In genomic region chr13:74132768-74133656, GRCh38 we compare ENCODE assay signal across 9 cellular contexts. TPM values are rescaled to one million over a fixed set of nuclear protein-coding genes. Genes with fewer than 3 reads are reported as not detected.
A peak's percentile ranks its signal among the peaks of the same experiment; 100 is the strongest.
DNase-seq lines count a peak whose midpoint lies in the region; FAIRE-seq and TF ChIP-seq lines count a peak whose summit lies in the region.
"Had no signal": no experiment of that assay in that cellular context is flagged by ENCODE, and none has a peak within 500 bp of the region (broad histone marks: within the 10 kb centered on the region; RNA-seq: fewer than 3 reads in every experiment).

No MANE protein-coding gene starts in this region.

- no peak for TF ChIP-seq POLR2A in H1 (IDR thresholded peaks at IDR 0.05; ENCODE audit: control extremely low read depth in 1 of 2, low read depth in 2 of 2, low read length in 2 of 2)

- no peak overlapping the region for H2BK120ac ChIP-seq in H1 (replicated peaks; ENCODE audit: low read depth, low read length)

- FAIRE-seq in H1 (lab: Jason Lieb, UNC), result peak; percentile 28
- FAIRE-seq in RCC 7860 (lab: Jason Lieb, UNC), result no peak

- H3K56ac ChIP-seq in H1 (replicated peaks; ENCODE audit: insufficient read length, low read depth, low read length), result no peak overlapping the region

- H2BK5ac ChIP-seq in H1 (ENCODE audit: low read depth, low read length), result no peak overlapping the region

- no peaks in the 10 kb centered on the region for H3K36me3 ChIP-seq in H1 (ENCODE audit: control insufficient read depth in 2 of 4, insufficient read depth in 4 of 4, low read length in 3 of 4)
- H3K36me3 ChIP-seq in mucosa of rectum (ENCODE audit: control insufficient read depth in 2 of 2, insufficient read depth in 2 of 2, low read length in 2 of 2), result no peaks in the 10 kb centered on the region

- DNase-seq in CD1c-positive myeloid dendritic cell (ENCODE audit: extremely low spot score) (peak; percentile 17), LHCN-M2 (ENCODE audit: low read depth) (peak; percentile 41), H1 (ENCODE audit: low read depth in 1 of 2, low spot score in 2 of 2) (peak in 1 of 2 experiments; percentile 55), substantia nigra (lab: John Stamatoyannopoulos, UW) (peak in 33 of 49 donors; percentile 4 to 52 (median 21)), SKM-1 treated with dmso at 0.1 percent for 144 hours (lab: John Stamatoyannopoulos, UW; ENCODE audit: unreplicated experiment) (no peak), RCC 7860 (ENCODE audit: low spot score) (no peak)
- peak; percentile 80 for DNase-seq in activated CD8-positive, alpha-beta memory T cell treated with anti-CD3 and anti-CD28 coated beads for 24 hours

- peak overlapping the region; percentile 84 to 91 for H3K4me2 ChIP-seq in H1 (ENCODE audit: insufficient read depth in 1 of 2, low read depth in 2 of 2, low read length in 2 of 2)

- H4K20me1 ChIP-seq in H1 (replicated peaks in 1 of 2; ENCODE audit: control insufficient read depth in 1 of 2, insufficient read depth in 2 of 2, low read length in 2 of 2), result no peaks in the 10 kb centered on the region

- H3K4me1 ChIP-seq in H1 (replicated peaks in 1 of 4; ENCODE audit: control insufficient read depth in 3 of 4, insufficient read depth in 4 of 4, low read length in 3 of 4) (peaks cover 2 to 5% (median 3%) of the 10 kb centered on the region in 4 experiments; a peak in 5 of 7 replicates), mucosa of rectum (ENCODE audit: control insufficient read depth in 2 of 2, insufficient read depth in 2 of 2, low read length in 2 of 2) (peaks cover 13 to 21% of the 10 kb centered on the region in 2 donors)

- TF ChIP-seq CTCF in H1 (IDR thresholded peaks at IDR 0.05; ENCODE audit: control extremely low read depth in 1 of 3, insufficient read depth in 1 of 3, low read depth in 1 of 3, low read length in 3 of 3), result no peak

- no peak overlapping the region for H2BK12ac ChIP-seq in H1 (ENCODE audit: low read depth, low read length)

- peaks cover 22% of the 10 kb centered on the region for H3K23me2 ChIP-seq in H1 (ENCODE audit: low read depth, low read length)

- no peak overlapping the region for H3K23ac ChIP-seq in H1 (ENCODE audit: insufficient read length)

- no peak overlapping the region for H3K14ac ChIP-seq in H1 (ENCODE audit: insufficient read length)

- H3K4me3 ChIP-seq in H1 (ENCODE audit: extremely low read depth in 1 of 4, insufficient read depth in 2 of 4, low read depth in 3 of 4, low read length in 4 of 4) (peak overlapping the region; percentile 86 to 100 (median 88)), mucosa of rectum (ENCODE audit: low read length in 2 of 2) (peak overlapping the region; percentile 72 to 87)

- POLR2A ChIA-PET in H1 (lab: Charles Lee; ENCODE audit: partially characterized antibody), result no interaction called here

- H3K27me3 ChIP-seq in H1 (replicated peaks in 1 of 4; ENCODE audit: control insufficient read depth in 3 of 4, extremely low read depth in 1 of 4, insufficient read depth in 3 of 4, low read length in 3 of 4) (no peaks in the 10 kb centered on the region; a peak in 1 of 7 replicates), mucosa of rectum (ENCODE audit: control insufficient read depth in 2 of 2, insufficient read depth in 2 of 2, low read length in 2 of 2) (no peaks in the 10 kb centered on the region)

- no peaks in the 10 kb centered on the region for H3K9me3 ChIP-seq in H1 (ENCODE audit: insufficient read depth in 2 of 2, low read depth in 1 of 2, low read length in 1 of 2)
- no peaks in the 10 kb centered on the region for H3K9me3 ChIP-seq in mucosa of rectum (ENCODE audit: control insufficient read depth in 2 of 2, low read length in 2 of 2)

- no peak for TF ChIP-seq EP300 in H1 (IDR thresholded peaks at IDR 0.05; ENCODE audit: borderline replicate concordance in 1 of 2, low read depth in 2 of 2, low read length in 2 of 2)

- peak overlapping the region in 1 of 4 experiments; percentile 39; a peak in 3 of 7 replicates for H3K9ac ChIP-seq in H1 (replicated peaks in 1 of 4; ENCODE audit: extremely low read depth in 1 of 4, low read depth in 3 of 4, low read length in 3 of 4)
- peak overlapping the region; percentile 66 to 72 for H3K9ac ChIP-seq in mucosa of rectum (ENCODE audit: low read depth in 1 of 2, low read length in 2 of 2)

- no peak overlapping the region for H2BK15ac ChIP-seq in H1 (ENCODE audit: low read length)

- H2AK5ac ChIP-seq in H1 (ENCODE audit: low read depth, low read length), result no peak overlapping the region

- H2AFZ ChIP-seq in H1 (ENCODE audit: low read length), result no peak overlapping the region

- TF ChIP-seq RAD21 in H1 (IDR thresholded peaks at IDR 0.05 in 1 of 2, conservative IDR thresholded peaks at IDR 0.05 in 1 of 2; ENCODE audit: low read depth in 2 of 2, low read length in 2 of 2), result peak in 1 of 2 experiments; percentile 8; a peak in 2 of 4 replicates

- no peak overlapping the region for H3K27ac ChIP-seq in H1 (ENCODE audit: low read depth, low read length)
- H3K27ac ChIP-seq in mucosa of rectum (ENCODE audit: low read depth in 2 of 2, low read length in 2 of 2), result peak overlapping the region; percentile 56 to 77
- peak overlapping the region; percentile 60 for H3K27ac ChIP-seq in substantia nigra (ENCODE audit: low read depth, low read length, poor library complexity, severe bottlenecking)
- H3K27ac ChIP-seq: HL-60 had no signal

- H2BK20ac ChIP-seq in H1 (ENCODE audit: low read length), result no peak overlapping the region

- WGBS in H1 (ENCODE audit: extremely low coverage in 1 of 2, insufficient coverage in 1 of 2, insufficient read length in 1 of 2, insufficient replicate concordance in 2 of 2, low coverage in 1 of 2, low lambda C conversion rate in 2 of 2, missing lambda C conversion rate in 1 of 2), 2 experiments, result 2% methylated on average over 22 of the region's 34 CpGs; no CpG with 5 or more reads in 1 of the 2 experiments

- H4K91ac ChIP-seq in H1 (replicated peaks; ENCODE audit: insufficient read length, low read length), result no peak overlapping the region

- peak overlapping the region; percentile 56; the same call in 1 of the 2 replicates for H3K18ac ChIP-seq in H1 (ENCODE audit: extremely low read depth, low read length)

- H3K79me2 ChIP-seq in H1 (ENCODE audit: control insufficient read depth in 1 of 2, insufficient read depth in 2 of 2, low read length in 2 of 2), result peaks cover 0 to 49% of the 10 kb centered on the region in 2 experiments; a peak in 3 of 4 replicates

- CTCF ChIA-PET in H1 (lab: Charles Lee; ENCODE audit: partially characterized antibody), result interaction anchor here (0.6 to 1.0 kb wide), 2 partner anchors 31 to 59 kb away, joined by 3 read pairs; no protein-coding TSS in a partner anchor

- no peak overlapping the region for H3K4ac ChIP-seq in H1 (replicated peaks; ENCODE audit: insufficient read length, low read depth, low read length)

- H4K8ac ChIP-seq in H1 (ENCODE audit: extremely low read depth, insufficient read depth, low read length), result no peak overlapping the region

- no peak overlapping the region for H4K5ac ChIP-seq in H1 (ENCODE audit: insufficient read length, low read depth, low read length)

- no peaks in the 10 kb centered on the region for H3K79me1 ChIP-seq in H1 (ENCODE audit: low read depth, low read length)

TF ChIP-seq in H1, 55 proteins besides CTCF, POLR2A, EP300 and RAD21:
- TF ChIP-seq CEBPB (IDR thresholded peaks at IDR 0.05; ENCODE audit: low read depth, low read length), result no peak
- TF ChIP-seq PHF8 (conservative IDR thresholded peaks at IDR 0.05; ENCODE audit: low read depth, low read length), result no peak
- TF ChIP-seq CHD2 (IDR thresholded peaks at IDR 0.05; ENCODE audit: low read length), result no peak
- 0 out of 2 replicates have a peak, but pooled peaks have one; percentile 25 for TF ChIP-seq RBBP5 (IDR thresholded peaks at IDR 0.05; ENCODE audit: borderline replicate concordance, low read depth, low read length)
- TF ChIP-seq KDM4A (IDR thresholded peaks at IDR 0.05; ENCODE audit: low read depth, low read length, severe bottlenecking), result peak; percentile 19
- TF ChIP-seq EGR1 (IDR thresholded peaks at IDR 0.05; ENCODE audit: borderline replicate concordance, low read depth, low read length), result 0 out of 2 replicates have a peak, but pooled peaks have one; percentile 50
- no peak for TF ChIP-seq SUZ12 (IDR thresholded peaks at IDR 0.05; ENCODE audit: low read length)
- no peak for TF ChIP-seq E2F6 (IDR thresholded peaks at IDR 0.05)

RNA-seq across cellular contexts. Expression of gene KLF12, which starts 1.2 kb away (rescaled TPM):
- total RNA-seq in LHCN-M2 (2014; rRNA removed), result 18.5 and 20.3 TPM in 2 replicates
- polyA plus RNA-seq in LHCN-M2 (2012), result 6.1 TPM
- 11.8 and 12.1 TPM in 2 replicates for total RNA-seq in H1 (2021; fragmentation: NEBNext Ultra II Directional; extraction: Animal tissue kit (Norgen Biotek cat#: 25700))
- 6.1 and 6.6 TPM in 2 replicates for polyA plus RNA-seq in H1 (2011; rRNA removed)
- polyA plus RNA-seq in H1 (2011; cell fraction: cytosol; rRNA removed), result 3.1 TPM
- polyA plus RNA-seq in H1 (2011; cell fraction: nucleus; rRNA removed), result 10.6 TPM
- polyA plus RNA-seq in H1 (2012, experiment 1 of 2), result 2.7 to 3.8 TPM (median 3.3 TPM) in 4 replicates
- polyA plus RNA-seq in H1 (2012, experiment 2 of 2), result 0.35 TPM
- 4.4 TPM for polyA plus RNA-seq in H1 (2013, experiment 1 of 2)
- polyA plus RNA-seq in H1 (2013, experiment 2 of 2), result 4.1 TPM
- polyA minus RNA-seq in H1 (2011; rRNA and poly(A)+ RNA removed), result 59.2 and 68.5 TPM in 2 replicates
- polyA minus RNA-seq in H1 (2011; cell fraction: cytosol; rRNA and poly(A)+ RNA removed), result 7.3 TPM
- 54.9 TPM for polyA minus RNA-seq in H1 (2011; cell fraction: nucleus; rRNA and poly(A)+ RNA removed)

Comparison
In these comparisons a context has a peak if more than half of its experiments do, and no peak if none do; other contexts are left out.
1. DNase-seq: peak in CD1c-positive myeloid dendritic cell (single experiment), LHCN-M2 (single experiment), activated CD8-positive, alpha-beta memory T cell treated with anti-CD3 and anti-CD28 coated beads for 24 hours (single experiment) and substantia nigra (33 of 49); none in SKM-1 treated with dmso at 0.1 percent for 144 hours (single experiment) and RCC 7860 (single experiment).